19 cellular contexts compared by ENCODE assay signal in the genomic region with DNA sequence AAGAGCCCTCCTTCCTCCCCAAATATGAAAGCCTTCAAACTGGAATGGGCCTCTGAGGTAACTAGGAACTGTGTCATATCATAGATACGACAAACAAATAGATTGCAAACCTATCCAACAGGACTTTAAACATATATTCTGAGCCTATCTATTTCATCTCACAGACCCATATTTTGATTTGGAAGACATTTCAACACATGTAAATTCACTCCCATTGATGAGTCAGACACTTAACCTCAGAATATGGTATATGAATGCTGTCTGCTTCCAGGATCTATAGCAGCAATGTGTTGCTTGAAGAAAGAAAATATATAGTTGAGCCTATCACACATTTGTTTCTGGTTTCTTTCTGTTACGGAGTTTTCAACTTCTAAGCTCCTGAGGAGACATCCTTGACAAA.
DNase-seq lines count a peak whose midpoint lies in the region; ATAC-seq, FAIRE-seq and TF ChIP-seq lines count a peak whose summit lies in the region.
"Had no signal": no experiment of that assay in that cellular context is flagged by ENCODE, and none has a peak within 500 bp of the region (broad histone marks: within the 10 kb centered on the region; RNA-seq: fewer than 3 reads in every experiment).

No MANE protein-coding gene starts in this region.

- TF ChIP-seq CTCF in bronchial epithelial cell (IDR thresholded peaks at IDR 0.05; ENCODE audit: insufficient read depth, low read length, severe bottlenecking) = no peak

- FAIRE-seq in bronchial epithelial cell (lab: Jason Lieb, UNC) = no peak
- FAIRE-seq: G401.6, GM12891 had no signal

- no peaks in the 10 kb centered on the region for H3K27me3 Mint-ChIP-seq in stimulated activated naive B cell treated with anti-CD40 and anti-IgM and Interleukin-4, amounts not matched to agents 10 μg/mL and 1 μg/mL and 100 μg/mL, for 72 hours

- H3K36me3 ChIP-seq in bronchial epithelial cell (ENCODE audit: control insufficient read depth, insufficient read depth, low read length) = no peaks in the 10 kb centered on the region
- H3K36me3 ChIP-seq: BLaER1 treated with 17β-estradiol and CSF1 and Interleukin-3, amounts not matched to agents 10 nM and 100 nM had no signal

- peak overlapping the region; percentile 59 for H3K27ac Mint-ChIP-seq in stimulated activated naive B cell treated with anti-CD40 and anti-IgM and Interleukin-4, amounts not matched to agents 10 μg/mL and 1 μg/mL and 100 μg/mL, for 72 hours
- H3K27ac Mint-ChIP-seq: CD4-positive, CD25-positive, alpha-beta regulatory T cell; GM23338 had no signal

- no peak overlapping the region for H3K4me3 ChIP-seq in bronchial epithelial cell (ENCODE audit: low read depth, low read length)
- H3K4me3 ChIP-seq: BLaER1 treated with 17β-estradiol and CSF1 and Interleukin-3, amounts not matched to agents 10 nM and 100 nM; GM23338 had no signal

- H3K27me3 ChIP-seq in bronchial epithelial cell (ENCODE audit: control insufficient read depth, insufficient read depth, low read length) = no peaks in the 10 kb centered on the region
- H3K27me3 ChIP-seq: BLaER1 treated with 17β-estradiol and CSF1 and Interleukin-3, amounts not matched to agents 10 nM and 100 nM had no signal

- peaks cover 21 to 24% of the 10 kb centered on the region in 2 donors for H3K4me1 Mint-ChIP-seq in stimulated activated naive B cell treated with anti-CD40 and anti-IgM and Interleukin-4, amounts not matched to agents 10 μg/mL and 1 μg/mL and 100 μg/mL, for 72 hours
- H3K4me1 Mint-ChIP-seq: GM23338 had no signal

- H3K36me3 Mint-ChIP-seq in stimulated activated naive B cell treated with anti-CD40 and anti-IgM and Interleukin-4, amounts not matched to agents 10 μg/mL and 1 μg/mL and 100 μg/mL, for 72 hours = peaks cover 6 to 7% of the 10 kb centered on the region in 2 donors
- H3K36me3 Mint-ChIP-seq: CD4-positive, CD25-positive, alpha-beta regulatory T cell had no signal

- peak; percentile 14 for DNase-seq in SIG-M5 treated with dmso at 0.1 percent for 504 hours (lab: John Stamatoyannopoulos, UW; ENCODE audit: unreplicated experiment)
- DNase-seq in SIG-M5 (lab: John Stamatoyannopoulos, UW) = no peak
- peak; percentile 39 for DNase-seq in OCI-M1 (lab: John Stamatoyannopoulos, UW)
- peak; percentile 31 for DNase-seq in bronchial epithelial cell (ENCODE audit: low read depth)
- no peak for DNase-seq in stimulated activated naive B cell treated with anti-CD40 and anti-IgM and Interleukin-4, amounts not matched to agents 10 μg/mL and 1 μg/mL and 100 μg/mL, for 72 hours
- DNase-seq in NCI-H1105 treated with DMSO at 0.1 percent for 48 hours (lab: John Stamatoyannopoulos, UW) = no peak
- no peak for DNase-seq in activated CD4-positive, alpha-beta T cell treated with anti-CD3 and anti-CD28 coated beads for 4 hours
- no peak for DNase-seq in dedifferentiated amniotic fluid mesenchymal stem cell (ENCODE audit: extremely low spot score)
- DNase-seq: ACHN; Calu3; CD4-positive, CD25-positive, alpha-beta regulatory T cell; DMS 273 treated with DMSO at 0.1 percent for 48 hours; DMS79 treated with DMSO at 0.1 percent for 48 hours; EL; H7 had no signal

- H3K9me3 Mint-ChIP-seq in stimulated activated naive B cell treated with anti-CD40 and anti-IgM and Interleukin-4, amounts not matched to agents 10 μg/mL and 1 μg/mL and 100 μg/mL, for 72 hours = peaks cover 5 to 8% of the 10 kb centered on the region in 2 donors
- H3K9me3 Mint-ChIP-seq: GM23338 had no signal

- ATAC-seq in stimulated activated naive B cell treated with anti-CD40 and anti-IgM and Interleukin-4, amounts not matched to agents 10 μg/mL and 1 μg/mL and 100 μg/mL, for 72 hours (replicated peaks) = no peak
- ATAC-seq: GM23338 had no signal

- no peak overlapping the region for H3K4me3 Mint-ChIP-seq in stimulated activated naive B cell treated with anti-CD40 and anti-IgM and Interleukin-4, amounts not matched to agents 10 μg/mL and 1 μg/mL and 100 μg/mL, for 72 hours
- H3K4me3 Mint-ChIP-seq: CD4-positive, CD25-positive, alpha-beta regulatory T cell; GM23338 had no signal

Comparison
In these comparisons a context has a peak if more than half of its experiments do, and no peak if none do; other contexts are left out.
1. DNase-seq: peak in SIG-M5 treated with dmso at 0.1 percent for 504 hours (single experiment), OCI-M1 (single experiment) and bronchial epithelial cell (single experiment); none in SIG-M5 (single experiment), stimulated activated naive B cell treated with anti-CD40 and anti-IgM and Interleukin-4, amounts not matched to agents 10 μg/mL and 1 μg/mL and 100 μg/mL, for 72 hours (single experiment), NCI-H1105 treated with DMSO at 0.1 percent for 48 hours (single experiment), activated CD4-positive, alpha-beta T cell treated with anti-CD3 and anti-CD28 coated beads for 4 hours (0 of 2) and dedifferentiated amniotic fluid mesenchymal stem cell (single experiment).